ENCODE assay signal across 14 cellular contexts in the genomic region with DNA sequence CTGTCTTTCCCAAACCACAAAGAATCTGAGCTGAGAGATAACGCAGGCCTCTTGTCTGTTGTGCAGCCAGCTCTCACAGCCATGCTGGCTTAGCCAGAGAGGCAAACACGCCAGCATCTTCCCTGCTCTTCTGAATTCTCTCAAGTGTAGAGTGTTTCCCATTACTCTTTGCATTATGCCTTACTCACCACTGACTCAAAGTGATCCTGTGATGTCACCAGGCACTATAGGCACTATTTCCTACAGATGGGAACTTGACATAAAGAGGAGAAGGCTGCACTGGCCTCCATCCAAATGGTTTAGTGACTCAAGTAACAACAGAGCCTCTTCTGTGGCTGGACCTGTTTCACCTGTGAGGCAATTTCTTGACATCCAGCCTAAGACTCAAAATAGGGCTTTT. TPM values are rescaled to one million over a fixed set of nuclear protein-coding genes. Genes with fewer than 3 reads are reported as not detected.
DNase-seq lines count a peak whose midpoint lies in the region; ATAC-seq, FAIRE-seq and TF ChIP-seq lines count a peak whose summit lies in the region.
"Had no signal": no experiment of that assay in that cellular context is flagged by ENCODE, and none has a peak within 500 bp of the region (broad histone marks: within the 10 kb centered on the region; RNA-seq: fewer than 3 reads in every experiment).

No MANE protein-coding gene starts in this region.

- no peaks in the 10 kb centered on the region for H3K36me3 ChIP-seq in left ventricle myocardium inferior
- H3K36me3 ChIP-seq in smooth muscle cell (ENCODE audit: low read depth), result no peaks in the 10 kb centered on the region
- no peaks in the 10 kb centered on the region for H3K36me3 ChIP-seq in small intestine (ENCODE audit: control insufficient read depth in 2 of 2, insufficient read depth in 2 of 2, low read length in 2 of 2)
- no peaks in the 10 kb centered on the region for H3K36me3 ChIP-seq in naive thymus-derived CD4-positive, alpha-beta T cell (ENCODE audit: control insufficient read depth in 2 of 3, insufficient read depth in 3 of 3, low read length in 3 of 3)
- H3K36me3 ChIP-seq: BLaER1 treated with 17β-estradiol and CSF1 and Interleukin-3, amounts not matched to agents 10 nM and 100 nM had no signal

- POLR2A ChIA-PET in naive thymus-derived CD4-positive, alpha-beta T cell (lab: Charles Lee), result no interaction called here

- H3K27ac ChIP-seq in left ventricle myocardium inferior (replicated peaks), result peak overlapping the region; percentile 54
- peak overlapping the region; percentile 81 for H3K27ac ChIP-seq in smooth muscle cell (ENCODE audit: low read depth)
- H3K27ac ChIP-seq in small intestine (ENCODE audit: low read depth in 1 of 2, low read length in 1 of 2), result no peak overlapping the region
- H3K27ac ChIP-seq in naive thymus-derived CD4-positive, alpha-beta T cell (ENCODE audit: low read depth, low read length), result no peak overlapping the region
- H3K27ac ChIP-seq: BLaER1 treated with 17β-estradiol and CSF1 and Interleukin-3, amounts not matched to agents 10 nM and 100 nM; SK-N-MC had no signal

- H3K4me2 ChIP-seq in smooth muscle cell, result peak overlapping the region; percentile 27
- H3K4me2 ChIP-seq: BLaER1 treated with 17β-estradiol and CSF1 and Interleukin-3, amounts not matched to agents 10 nM and 100 nM had no signal

- no peak for FAIRE-seq in small intestine (lab: Jason Lieb, UNC)
- FAIRE-seq: HTR-8/SVneo had no signal

- intact Hi-C loops in left ventricle myocardium inferior (cut with micrococcal nuclease) (no loop called here), cardiac septum (cut with DNase I) (no loop called here)
- intact Hi-C loops in naive thymus-derived CD4-positive, alpha-beta T cell (cut with micrococcal nuclease), result no loop called here

- no peak overlapping the region for H3K27ac Mint-ChIP-seq in naive thymus-derived CD4-positive, alpha-beta T cell

- H3K4me3 ChIP-seq in left ventricle myocardium inferior (no peak overlapping the region), fibroblast of mammary gland (ENCODE audit: control insufficient read depth, low read depth, low read length) (no peak overlapping the region), smooth muscle cell (no peak overlapping the region), small intestine (ENCODE audit: low read depth in 1 of 2, low read length in 2 of 2) (no peak overlapping the region)
- no peak overlapping the region for H3K4me3 ChIP-seq in naive thymus-derived CD4-positive, alpha-beta T cell (ENCODE audit: low read length)
- H3K4me3 ChIP-seq: BLaER1 treated with 17β-estradiol and CSF1 and Interleukin-3, amounts not matched to agents 10 nM and 100 nM; SK-N-MC had no signal

- no peaks in the 10 kb centered on the region for H3K36me3 Mint-ChIP-seq in naive thymus-derived CD4-positive, alpha-beta T cell

- H3K4me1 ChIP-seq in left ventricle myocardium inferior (peaks cover 78% of the 10 kb centered on the region), smooth muscle cell (ENCODE audit: low read depth) (no peaks in the 10 kb centered on the region), small intestine (ENCODE audit: control insufficient read depth in 2 of 2, insufficient read depth in 1 of 2, low read depth in 1 of 2, low read length in 1 of 2) (peaks cover 0 to 3% of the 10 kb centered on the region in 2 donors)
- no peaks in the 10 kb centered on the region for H3K4me1 ChIP-seq in naive thymus-derived CD4-positive, alpha-beta T cell (ENCODE audit: control insufficient read depth in 2 of 2, insufficient read depth in 2 of 2, low read length in 2 of 2)

- no peak for ATAC-seq in HG03378 (IDR thresholded peaks at IDR 0.05; ENCODE audit: unreplicated experiment)
- ATAC-seq in naive thymus-derived CD4-positive, alpha-beta T cell, result no peak
- ATAC-seq: left colon had no signal

- H3K9me3 ChIP-seq in left ventricle myocardium inferior (replicated peaks) (no peaks in the 10 kb centered on the region), smooth muscle cell (replicated peaks; ENCODE audit: low read depth) (no peaks in the 10 kb centered on the region), small intestine (ENCODE audit: control insufficient read depth, low read depth) (no peaks in the 10 kb centered on the region)
- no peaks in the 10 kb centered on the region for H3K9me3 ChIP-seq in naive thymus-derived CD4-positive, alpha-beta T cell (ENCODE audit: control insufficient read depth in 2 of 3, low read length in 3 of 3)
- H3K9me3 ChIP-seq: BLaER1 treated with 17β-estradiol and CSF1 and Interleukin-3, amounts not matched to agents 10 nM and 100 nM had no signal

- DNase-seq in left ventricle myocardium inferior (no peak), cardiac septum (ENCODE audit: low spot score) (no peak), NCI-H69 (lab: John Stamatoyannopoulos, UW) (peak; percentile 82), fibroblast of mammary gland (ENCODE audit: low read depth) (peak; percentile 99), smooth muscle cell (lab: John Stamatoyannopoulos, UW; ENCODE audit: unreplicated experiment) (no peak), small intestine (no peak)
- no peak for DNase-seq in naive thymus-derived CD4-positive, alpha-beta T cell
- DNase-seq: anterior cingulate cortex, left colon, NCI-H2081 treated with DMSO at 0.1 percent for 48 hours had no signal

- H3K9me3 Mint-ChIP-seq in naive thymus-derived CD4-positive, alpha-beta T cell, result peaks cover 0 to 7% (median 0%) of the 10 kb centered on the region in 11 donors

- H4K20me1 ChIP-seq in smooth muscle cell (ENCODE audit: low read depth), result peaks cover 96% of the 10 kb centered on the region
- H4K20me1 ChIP-seq: BLaER1 treated with 17β-estradiol and CSF1 and Interleukin-3, amounts not matched to agents 10 nM and 100 nM had no signal

- CTCF ChIA-PET in naive thymus-derived CD4-positive, alpha-beta T cell (lab: Charles Lee), result no interaction called here

- H3K27me3 ChIP-seq in left ventricle myocardium inferior (ENCODE audit: low read depth) (no peaks in the 10 kb centered on the region), smooth muscle cell (ENCODE audit: low read depth) (no peaks in the 10 kb centered on the region), small intestine (ENCODE audit: control insufficient read depth in 2 of 2, insufficient read depth in 2 of 2, low read length in 2 of 2) (no peaks in the 10 kb centered on the region)
- H3K27me3 ChIP-seq in naive thymus-derived CD4-positive, alpha-beta T cell (ENCODE audit: control insufficient read depth in 2 of 2, insufficient read depth in 2 of 2, low read length in 2 of 2), result no peaks in the 10 kb centered on the region
- H3K27me3 ChIP-seq: BLaER1 treated with 17β-estradiol and CSF1 and Interleukin-3, amounts not matched to agents 10 nM and 100 nM had no signal

- 0% methylated on average over 2 of the region's 2 CpGs for WGBS in smooth muscle cell (ENCODE audit: low lambda C conversion rate)
- WGBS in small intestine, 3 donors, result 63 to 93% (median 74%) methylated on average over 2 of the region's 2 CpGs

- H3K79me2 ChIP-seq in smooth muscle cell (ENCODE audit: low read depth), result peaks cover 73% of the 10 kb centered on the region

- H3K9ac ChIP-seq in smooth muscle cell (ENCODE audit: low read depth), result no peak overlapping the region
- H3K9ac ChIP-seq: BLaER1 treated with 17β-estradiol and CSF1 and Interleukin-3, amounts not matched to agents 10 nM and 100 nM had no signal

- no peak overlapping the region for H2AFZ ChIP-seq in smooth muscle cell (ENCODE audit: low read depth)

- no peaks in the 10 kb centered on the region for H3K4me1 Mint-ChIP-seq in naive thymus-derived CD4-positive, alpha-beta T cell

- H3F3A ChIP-seq in smooth muscle cell (ENCODE audit: low read depth), result peaks cover 15% of the 10 kb centered on the region

- TF ChIP-seq CTCF in left ventricle myocardium inferior (IDR thresholded peaks at IDR 0.05; ENCODE audit: borderline replicate concordance) (no peak), fibroblast of mammary gland (conservative IDR thresholded peaks at IDR 0.05; ENCODE audit: control insufficient read depth, insufficient read depth, low read depth, low read length) (no peak), smooth muscle cell (IDR thresholded peaks at IDR 0.05; ENCODE audit: borderline replicate concordance, insufficient read depth, poor library complexity, severe bottlenecking) (no peak)

- H3K4me3 Mint-ChIP-seq in naive thymus-derived CD4-positive, alpha-beta T cell, result no peak overlapping the region

- H3K27me3 Mint-ChIP-seq in naive thymus-derived CD4-positive, alpha-beta T cell, result peaks cover 0 to 20% (median 5%) of the 10 kb centered on the region in 5 donors

RNA-seq across cellular contexts. Expression of a gene that starts 44.4 kb away (rescaled TPM):
- 114 TPM for total RNA-seq in left ventricle myocardium inferior
- 66.0 TPM for total RNA-seq in cardiac septum
- 99.5 and 125 TPM in 2 replicates for total RNA-seq in smooth muscle cell
- 118 and 128 TPM in 2 replicates for polyA plus RNA-seq in smooth muscle cell
- polyA plus RNA-seq in small intestine, result 10 to 100 TPM in 2 of 3 donors, 1 to 10 TPM in 1; 2.2 to 16.3 (median 11.9) TPM
- total RNA-seq in naive thymus-derived CD4-positive, alpha-beta T cell, result not detected
- not detected for polyA plus RNA-seq in naive thymus-derived CD4-positive, alpha-beta T cell

Comparison
In these comparisons a context has a peak if more than half of its experiments do, and no peak if none do; other contexts are left out.
1. DNase-seq: peak in NCI-H69 (single experiment) and fibroblast of mammary gland (single experiment); none in left ventricle myocardium inferior (single experiment), cardiac septum (single experiment), smooth muscle cell (single experiment), small intestine (single experiment) and naive thymus-derived CD4-positive, alpha-beta T cell (0 of 9).
2. H3K27ac ChIP-seq: peak in left ventricle myocardium inferior (single experiment) and smooth muscle cell (single experiment); none in small intestine (0 of 2) and naive thymus-derived CD4-positive, alpha-beta T cell (single experiment).
3. RNA of a gene that starts 44.4 kb away (total RNA-seq): 114 TPM in left ventricle myocardium inferior (single experiment), 99.5 to 125 TPM in smooth muscle cell and 66.0 TPM in cardiac septum (single experiment); not detected in naive thymus-derived CD4-positive, alpha-beta T cell; every median in the first group is over 10 times any median in the second.